In the genomic region with DNA sequence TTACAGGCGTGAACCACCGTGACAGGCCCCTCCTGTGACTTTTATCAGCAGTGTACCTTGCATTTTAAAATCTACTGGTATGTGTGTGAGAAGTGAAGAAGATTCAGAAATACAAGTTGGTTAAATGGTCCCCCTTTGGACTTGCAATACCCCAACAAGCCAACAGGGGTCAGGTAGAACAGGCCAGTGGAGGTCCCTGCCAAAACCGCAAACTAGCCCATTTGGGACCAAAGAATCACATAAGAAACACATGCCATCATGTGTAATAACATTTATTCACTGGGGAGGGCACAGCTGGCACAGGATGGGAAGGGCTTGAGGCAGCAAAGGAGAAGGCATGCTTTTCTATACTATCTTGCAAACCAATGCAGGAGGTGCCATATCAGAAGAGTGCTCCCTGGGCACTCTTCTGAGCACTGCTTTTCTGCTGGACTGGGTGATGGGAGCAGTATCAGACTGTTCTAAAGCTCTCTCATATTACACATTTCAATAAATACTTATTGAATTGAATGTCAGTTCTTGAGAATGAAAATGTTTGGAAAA, we compare ENCODE assay signal across 8 cellular contexts.
DNase-seq lines count a peak whose midpoint lies in the region; ATAC-seq, FAIRE-seq and TF ChIP-seq lines count a peak whose summit lies in the region.

No MANE protein-coding gene starts in this region.

- peak; percentile 5 for DNase-seq in A172 (ENCODE audit: low spot score)
- DNase-seq in GM19239 (ENCODE audit: insufficient read length, low spot score): peak; percentile 27
- DNase-seq in T-helper 17 cell: peak in 1 of 3 donors; percentile 42
- DNase-seq in dermis microvascular lymphatic vessel endothelial cell (ENCODE audit: low read depth in 2 of 2): peak; percentile 21 to 42
- DNase-seq in NCI-H1092 (lab: John Stamatoyannopoulos, UW): no peak
- DNase-seq in NCI-H510A (lab: John Stamatoyannopoulos, UW): no peak

- H3K27ac Mint-ChIP-seq in T-helper 17 cell (peak overlapping the region; percentile 94), nephron (peak overlapping the region in 2 of 3 experiments; percentile 65 to 73)

- peak overlapping the region; percentile 49 for H3K4me3 Mint-ChIP-seq in T-helper 17 cell
- H3K4me3 Mint-ChIP-seq in nephron: no peak overlapping the region

- peaks cover 43% of the 10 kb centered on the region for H3K4me1 Mint-ChIP-seq in T-helper 17 cell
- H3K4me1 Mint-ChIP-seq in nephron: peaks cover 63% of the 10 kb centered on the region

- peak; percentile 68 for FAIRE-seq in GM19239 (lab: Jason Lieb, UNC)

- H3K9me3 Mint-ChIP-seq in nephron: no peaks in the 10 kb centered on the region

- H3K27me3 Mint-ChIP-seq in T-helper 17 cell (no peaks in the 10 kb centered on the region), nephron (ENCODE audit: low read depth) (no peaks in the 10 kb centered on the region)

- TF ChIP-seq CTCF in nephron (IDR thresholded peaks at IDR 0.05; ENCODE audit: unreplicated experiment in 3 of 3): peak; percentile 40 to 51 (median 47)

- H3K9me3 ChIP-seq in T-helper 17 cell (ENCODE audit: control insufficient read depth, low read length, poor library complexity, severe bottlenecking): no peaks in the 10 kb centered on the region

- ATAC-seq in T-helper 17 cell (peak; percentile 59), GM18519 (IDR thresholded peaks at IDR 0.05; ENCODE audit: low FRiP score, unreplicated experiment) (no peak)

- peaks cover 6% of the 10 kb centered on the region for H3K36me3 Mint-ChIP-seq in T-helper 17 cell (ENCODE audit: low read depth)
- H3K36me3 Mint-ChIP-seq in nephron (ENCODE audit: low read depth): peaks cover 42% of the 10 kb centered on the region

Comparison
In these comparisons a context has a peak if more than half of its experiments do, and no peak if none do; other contexts are left out.
1. DNase-seq: peak in A172 (single experiment), GM19239 (single experiment) and dermis microvascular lymphatic vessel endothelial cell (2 of 2); none in NCI-H1092 (single experiment) and NCI-H510A (single experiment).